In the genomic region with DNA sequence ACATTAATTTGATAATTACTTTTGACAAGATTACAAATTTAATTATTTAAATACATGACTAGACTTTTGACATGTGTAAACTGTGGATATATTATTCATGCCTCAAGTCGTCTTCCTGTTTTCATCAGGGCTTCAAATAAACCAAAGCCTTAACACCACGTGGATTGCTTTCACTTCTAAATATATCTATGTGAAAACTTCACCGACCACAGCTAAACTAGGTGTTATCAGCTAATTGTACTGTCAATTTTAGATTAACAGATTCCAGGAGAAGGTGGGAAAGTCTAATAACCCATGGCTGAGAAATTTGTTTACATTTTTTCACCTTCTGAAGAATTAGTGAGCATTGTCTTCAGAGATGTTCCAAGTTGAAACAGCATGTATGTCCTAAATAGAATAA, we compare ENCODE assay signal across 19 cellular contexts.
DNase-seq lines count a peak whose midpoint lies in the region; ATAC-seq and TF ChIP-seq lines count a peak whose summit lies in the region.
"Had no signal": no experiment of that assay in that cellular context is flagged by ENCODE, and none has a peak within 500 bp of the region (broad histone marks: within the 10 kb centered on the region; RNA-seq: fewer than 3 reads in every experiment).

No MANE protein-coding gene starts in this region.

- H2BK20ac ChIP-seq in H9 (ENCODE audit: low read depth, low read length, poor library complexity, severe bottlenecking), result no peak overlapping the region

- H2BK15ac ChIP-seq in H9 (ENCODE audit: low read depth, low read length), result no peak overlapping the region

- no peaks in the 10 kb centered on the region for H3K36me3 ChIP-seq in MM.1S (replicated peaks; ENCODE audit: insufficient read depth, low read length)
- H3K36me3 ChIP-seq: MG63, SJCRH30 had no signal

- no peak overlapping the region for H3K14ac ChIP-seq in H9 (ENCODE audit: insufficient read depth, low read length)

- no peak overlapping the region for H2BK120ac ChIP-seq in H9 (ENCODE audit: low read depth, low read length, poor library complexity, severe bottlenecking)

- no peaks in the 10 kb centered on the region for H3K9me3 Mint-ChIP-seq in natural killer cell treated with Interleukin-12 subunit alpha and Interleukin-12 subunit beta and Interleukin-15 and Interleukin-18, amount 100 ng/mL, for 72 hours
- H3K9me3 Mint-ChIP-seq in MCF 10A (ENCODE audit: unreplicated experiment), result no peaks in the 10 kb centered on the region
- H3K9me3 Mint-ChIP-seq in H9, result no peaks in the 10 kb centered on the region
- H3K9me3 Mint-ChIP-seq: CD8-positive, alpha-beta T cell had no signal

- no peaks in the 10 kb centered on the region for H3K23me2 ChIP-seq in H9 (ENCODE audit: insufficient read length, low read depth, low read length, poor library complexity, severe bottlenecking)

- no peak overlapping the region for H2BK5ac ChIP-seq in H9 (ENCODE audit: insufficient read length, low read length)

- H3K4me1 ChIP-seq in MM.1S (ENCODE audit: low read length) (peaks cover 16% of the 10 kb centered on the region), H9 (ENCODE audit: insufficient read depth, low read length) (no peaks in the 10 kb centered on the region)
- H3K4me1 ChIP-seq: SJCRH30 had no signal

- H3K56ac ChIP-seq in H9 (ENCODE audit: insufficient read length, low read depth, low read length), result no peak overlapping the region

- H3K4ac ChIP-seq in H9 (ENCODE audit: low read depth, low read length), result no peak overlapping the region

- H3F3A ChIP-seq in MM.1S (ENCODE audit: insufficient read depth, low read length), result no peaks in the 10 kb centered on the region

- TF ChIP-seq CTCF in MM.1S (IDR thresholded peaks at IDR 0.05; ENCODE audit: low read length), result no peak
- no peak for TF ChIP-seq CTCF in MCF 10A (IDR thresholded peaks at IDR 0.05; ENCODE audit: unreplicated experiment)
- TF ChIP-seq CTCF in H9 (conservative IDR thresholded peaks at IDR 0.05), result no peak

- no peak overlapping the region for H3K4me3 ChIP-seq in MM.1S (ENCODE audit: low read length)
- H3K4me3 ChIP-seq: MG63, SJCRH30 had no signal

- H4K8ac ChIP-seq in H9 (replicated peaks; ENCODE audit: insufficient read length, low read depth, low read length), result no peak overlapping the region

- H3K79me2 ChIP-seq in MM.1S (ENCODE audit: low read length) (no peaks in the 10 kb centered on the region), H9 (ENCODE audit: insufficient read depth, low read length) (no peaks in the 10 kb centered on the region)

- H3K9me2 ChIP-seq in MM.1S (replicated peaks; ENCODE audit: insufficient read depth, low read length), result no peaks in the 10 kb centered on the region

- no peak overlapping the region for H3K18ac ChIP-seq in H9 (ENCODE audit: insufficient read length, low read depth, low read length)

- no peak overlapping the region for H3K9ac ChIP-seq in MM.1S (ENCODE audit: low read length)
- no peak overlapping the region for H3K9ac ChIP-seq in H9 (ENCODE audit: extremely low read depth, insufficient read length, low read length)

- no CpG with 5 or more reads among the region's 3 CpGs for WGBS in H9 (ENCODE audit: extremely low coverage, insufficient read length, low lambda C conversion rate)

- H3K27me3 ChIP-seq in MM.1S (replicated peaks; ENCODE audit: insufficient read depth, low read length) (no peaks in the 10 kb centered on the region), H9 (ENCODE audit: insufficient read depth, low read length) (no peaks in the 10 kb centered on the region)
- H3K27me3 ChIP-seq: MG63, SJCRH30 had no signal

- no peak overlapping the region for H4K91ac ChIP-seq in H9 (ENCODE audit: insufficient read length, low read depth, low read length)

- H2AFZ ChIP-seq in MM.1S (ENCODE audit: low read length), result no peak overlapping the region
- H2AFZ ChIP-seq in H9 (ENCODE audit: low read length), result no peak overlapping the region

- CTCF ChIA-PET in MCF 10A (lab: Yijun Ruan, JAX), result interaction anchor here (0.6 to 7.0 kb wide), 4 partner anchors 476 to 988 kb away, joined by 3 to 127 read pairs (median 6); no protein-coding TSS in a partner anchor

- H3K4me2 ChIP-seq in MM.1S (ENCODE audit: low read depth, low read length) (peak overlapping the region; percentile 4; the same call in 1 of the 2 replicates), H9 (ENCODE audit: insufficient read depth, insufficient read length, low read length) (no peak overlapping the region)

- H4K20me1 ChIP-seq in MM.1S (ENCODE audit: insufficient read depth, low read length) (no peaks in the 10 kb centered on the region), H9 (ENCODE audit: control insufficient read depth, insufficient read depth, insufficient read length) (no peaks in the 10 kb centered on the region)

- no peak overlapping the region for H3K27ac Mint-ChIP-seq in natural killer cell treated with Interleukin-12 subunit alpha and Interleukin-12 subunit beta and Interleukin-15 and Interleukin-18, amount 100 ng/mL, for 72 hours
- H3K27ac Mint-ChIP-seq in MCF 10A (ENCODE audit: low read depth, unreplicated experiment) (no peak overlapping the region), H9 (no peak overlapping the region)
- H3K27ac Mint-ChIP-seq: B cell; CD8-positive, alpha-beta T cell had no signal

- no TSS peak for BruUV-seq in MCF 10A (replicated peaks; lab: Mats Ljungman, UMichigan)

- H3K23ac ChIP-seq in H9 (ENCODE audit: insufficient read length, low read depth, low read length), result no peak overlapping the region

- H2BK12ac ChIP-seq in H9 (ENCODE audit: insufficient read length, low read depth, low read length), result no peak overlapping the region

- intact Hi-C loops in MCF 10A (cut with micrococcal nuclease), result no loop called here

- H3T11ph ChIP-seq in H9 (ENCODE audit: low read length), result no peak overlapping the region

- no peak overlapping the region for H3K4me3 Mint-ChIP-seq in natural killer cell treated with Interleukin-12 subunit alpha and Interleukin-12 subunit beta and Interleukin-15 and Interleukin-18, amount 100 ng/mL, for 72 hours
- H3K4me3 Mint-ChIP-seq in MCF 10A (ENCODE audit: unreplicated experiment) (no peak overlapping the region), H9 (no peak overlapping the region)
- H3K4me3 Mint-ChIP-seq: B cell; CD8-positive, alpha-beta T cell had no signal

- POLR2A ChIA-PET in MCF 10A (lab: Yijun Ruan, JAX), result no interaction called here

- no peak overlapping the region for H4K5ac ChIP-seq in H9 (ENCODE audit: insufficient read length, low read depth, low read length)

- H3K9me3 ChIP-seq in MM.1S (replicated peaks; ENCODE audit: insufficient read depth, low read length) (no peaks in the 10 kb centered on the region), H9 (ENCODE audit: control insufficient read depth, low read depth, low read length) (no peaks in the 10 kb centered on the region)
- H3K9me3 ChIP-seq: MG63, SJCRH30 had no signal

- ATAC-seq in GM18867 (IDR thresholded peaks at IDR 0.05; ENCODE audit: unreplicated experiment) (peak; percentile 91), GM21576 (IDR thresholded peaks at IDR 0.05; ENCODE audit: unreplicated experiment) (peak; percentile 52), HG02798 (IDR thresholded peaks at IDR 0.05; ENCODE audit: poor library complexity, unreplicated experiment) (no peak)
- ATAC-seq in natural killer cell treated with Interleukin-12 subunit alpha and Interleukin-12 subunit beta and Interleukin-15 and Interleukin-18, amount 100 ng/mL, for 72 hours, result no peak
- ATAC-seq: CD8-positive, alpha-beta T cell had no signal

- H2AK5ac ChIP-seq in H9 (ENCODE audit: insufficient read length, low read length), result no peak overlapping the region

- DNase-seq in MM.1S (peak; percentile 76), MCF 10A (ENCODE audit: unreplicated experiment) (no peak), H9 (no peak)
- DNase-seq in natural killer cell treated with Interleukin-12 subunit alpha and Interleukin-12 subunit beta and Interleukin-15 and Interleukin-18, amount 100 ng/mL, for 72 hours (ENCODE audit: low spot score), result no peak
- DNase-seq: CD8-positive, alpha-beta T cell; HCEC 1CT; KBM-7; MG63; NCI-H1105; NCI-H187 treated with DMSO at 0.1 percent for 48 hours; NCI-H446; NCI-H748 treated with DMSO at 0.1 percent for 48 hours; RPMI8226; SJCRH30; T-helper 9 cell had no signal

- no peaks in the 10 kb centered on the region for H3K27me3 Mint-ChIP-seq in natural killer cell treated with Interleukin-12 subunit alpha and Interleukin-12 subunit beta and Interleukin-15 and Interleukin-18, amount 100 ng/mL, for 72 hours
- H3K27me3 Mint-ChIP-seq in MCF 10A (ENCODE audit: insufficient read depth, unreplicated experiment) (no peaks in the 10 kb centered on the region), H9 (ENCODE audit: low read depth) (no peaks in the 10 kb centered on the region)
- H3K27me3 Mint-ChIP-seq: B cell had no signal

- H3K27ac ChIP-seq in MM.1S (ENCODE audit: low read length), result no peak overlapping the region
- H3K27ac ChIP-seq in H9 (ENCODE audit: insufficient read length, low read depth, low read length), result no peak overlapping the region
- H3K27ac ChIP-seq: SJCRH30 had no signal

- H3K36me3 Mint-ChIP-seq in natural killer cell treated with Interleukin-12 subunit alpha and Interleukin-12 subunit beta and Interleukin-15 and Interleukin-18, amount 100 ng/mL, for 72 hours, result no peaks in the 10 kb centered on the region
- H3K36me3 Mint-ChIP-seq in MCF 10A (ENCODE audit: insufficient read depth, unreplicated experiment) (no peaks in the 10 kb centered on the region), H9 (ENCODE audit: insufficient read depth in 1 of 3, low read depth in 3 of 3) (no peaks in the 10 kb centered on the region)
- H3K36me3 Mint-ChIP-seq: CD8-positive, alpha-beta T cell had no signal

- no peaks in the 10 kb centered on the region for H3K79me1 ChIP-seq in H9 (ENCODE audit: insufficient read depth, low read depth, low read length, poor library complexity, severe bottlenecking)

- no peaks in the 10 kb centered on the region for H3K4me1 Mint-ChIP-seq in natural killer cell treated with Interleukin-12 subunit alpha and Interleukin-12 subunit beta and Interleukin-15 and Interleukin-18, amount 100 ng/mL, for 72 hours (ENCODE audit: low read depth in 2 of 2)
- H3K4me1 Mint-ChIP-seq in MCF 10A (ENCODE audit: insufficient read depth, unreplicated experiment) (peaks cover 5% of the 10 kb centered on the region), H9 (peaks cover 8 to 10% of the 10 kb centered on the region in 2 experiments)

Comparison
In these comparisons a context has a peak if more than half of its experiments do, and no peak if none do; other contexts are left out.
1. ATAC-seq: peak in GM18867 (single experiment) and GM21576 (single experiment); none in natural killer cell treated with Interleukin-12 subunit alpha and Interleukin-12 subunit beta and Interleukin-15 and Interleukin-18, amount 100 ng/mL, for 72 hours (0 of 2) and HG02798 (single experiment).